Comparison of ENCODE assay signal across 11 cellular contexts in genomic region chr17:79728908-79729471, GRCh38. TPM values are rescaled to one million over a fixed set of nuclear protein-coding genes. Genes with fewer than 3 reads are reported as not detected.
DNase-seq lines count a peak whose midpoint lies in the region; ATAC-seq and TF ChIP-seq lines count a peak whose summit lies in the region.
"Had no signal": no experiment of that assay in that cellular context is flagged by ENCODE, and none has a peak within 500 bp of the region (broad histone marks: within the 10 kb centered on the region; RNA-seq: fewer than 3 reads in every experiment).

No MANE protein-coding gene starts in this region.

- ATAC-seq in activated B cell treated with CpG ODN at 0.5 μM for 24 hours (ENCODE audit: low read depth) (no peak), right lobe of liver (peak in 1 of 4 donors; percentile 0)

- intact Hi-C loops in activated B cell treated with CpG ODN at 0.5 μM for 24 hours (cut with micrococcal nuclease): no loop called here
- intact Hi-C loops in right lobe of liver (cut with DNase I): no loop called here
- intact Hi-C loops in stomach (cut with DNase I; ENCODE audit: low total_unique reads): no loop called here

- POLR2A ChIA-PET in activated B cell treated with CpG ODN at 0.5 μM for 24 hours (lab: Charles Lee): no interaction called here

- H3K27me3 ChIP-seq in right lobe of liver: no peaks in the 10 kb centered on the region
- H3K27me3 ChIP-seq in stomach: no peaks in the 10 kb centered on the region
- H3K27me3 ChIP-seq: Peyer's patch had no signal

- H3K4me1 ChIP-seq in right lobe of liver (peaks cover 0 to 24% (median 12%) of the 10 kb centered on the region in 4 donors), stomach (peaks cover 0 to 24% (median 15%) of the 10 kb centered on the region in 4 donors)

- TF ChIP-seq POLR2A in right lobe of liver (IDR thresholded peaks at IDR 0.05): no peak
- TF ChIP-seq POLR2A in stomach (IDR thresholded peaks at IDR 0.05): no peak

- TF ChIP-seq EP300 in stomach (IDR thresholded peaks at IDR 0.05): no peak

- H3K27ac Mint-ChIP-seq in activated B cell treated with CpG ODN at 0.5 μM for 24 hours: peak overlapping the region; percentile 24

- no peak for TF ChIP-seq CTCF in activated B cell treated with CpG ODN at 0.5 μM for 24 hours (IDR thresholded peaks at IDR 0.05)
- TF ChIP-seq CTCF in right lobe of liver (IDR thresholded peaks at IDR 0.05): no peak
- TF ChIP-seq CTCF in stomach (IDR thresholded peaks at IDR 0.05): no peak

- H3K4me3 Mint-ChIP-seq in activated B cell treated with CpG ODN at 0.5 μM for 24 hours: peak overlapping the region; percentile 38

- DNase-seq in activated CD8-positive, alpha-beta memory T cell treated with anti-CD3 and anti-CD28 coated beads for 24 hours: peak; percentile 62
- no peak for DNase-seq in activated CD8-positive, alpha-beta memory T cell treated with anti-CD3 and anti-CD28 coated beads, Interleukin-2, amount 50 U/mL, for 48 hours
- DNase-seq in activated B cell treated with CpG ODN at 0.5 μM for 24 hours (no peak), right lobe of liver (no peak), stomach (no peak), retina (no peak), AG20443 (ENCODE audit: low spot score) (no peak), NAMALWA (ENCODE audit: low spot score) (no peak)

- H3K9me3 ChIP-seq in right lobe of liver: no peaks in the 10 kb centered on the region
- H3K9me3 ChIP-seq in stomach: no peaks in the 10 kb centered on the region
- H3K9me3 ChIP-seq: Peyer's patch had no signal

- H3K4me1 Mint-ChIP-seq in activated B cell treated with CpG ODN at 0.5 μM for 24 hours: peaks cover 51% of the 10 kb centered on the region

- H3K36me3 Mint-ChIP-seq in activated B cell treated with CpG ODN at 0.5 μM for 24 hours (ENCODE audit: low read depth): no peaks in the 10 kb centered on the region

- H3K27ac ChIP-seq in right lobe of liver (no peak overlapping the region), stomach (no peak overlapping the region)

- H3K27me3 Mint-ChIP-seq in activated B cell treated with CpG ODN at 0.5 μM for 24 hours: no peaks in the 10 kb centered on the region

- CTCF ChIA-PET in activated B cell treated with CpG ODN at 0.5 μM for 24 hours (lab: Charles Lee): no interaction called here

- peak overlapping the region in 2 of 3 donors; percentile 37 to 58 for H3K4me3 ChIP-seq in right lobe of liver
- H3K4me3 ChIP-seq in stomach: peak overlapping the region; percentile 41 to 48 (median 44)

- H3K36me3 ChIP-seq in right lobe of liver (no peaks in the 10 kb centered on the region), stomach (no peaks in the 10 kb centered on the region)
- H3K36me3 ChIP-seq: Peyer's patch had no signal

- no peaks in the 10 kb centered on the region for H3K9me3 Mint-ChIP-seq in activated B cell treated with CpG ODN at 0.5 μM for 24 hours

- 46% methylated on average over 9 of the region's 26 CpGs for whole genome bisulfite sequencing in right lobe of liver (ENCODE audit: insufficient coverage, low coverage, low lambda C conversion rate, missing lambda C conversion rate)
- WGBS in stomach, 5 donors: 67 to 81% (median 76%) methylated on average over 18 to 26 of the region's 26 CpGs

RNA-seq across cellular contexts. Expression of gene ENPP7, which starts 1.8 kb away (rescaled TPM):
- total RNA-seq in activated B cell treated with CpG ODN at 0.5 μM for 24 hours: 1.4 and 1.5 TPM in 2 replicates
- total RNA-seq in right lobe of liver: 10 to 100 TPM in 4 of 6 experiments, 1 to 10 TPM in 2; 3.4 to 43.2 (median 17.8) TPM
- 1 to 10 TPM in 1 of 5 donors, not detected in 4; 5.0 TPM for total RNA-seq in stomach
- polyA plus RNA-seq in stomach: not detected
- total RNA-seq: A172, LHCN-M2 had no signal

RNA-seq across cellular contexts. Expression of gene CBX2, which starts 49.0 kb away (rescaled TPM):
- total RNA-seq in activated B cell treated with CpG ODN at 0.5 μM for 24 hours: 0.37 and 0.67 TPM in 2 replicates
- total RNA-seq in right lobe of liver: 1 to 10 TPM in 3 of 6 experiments, under 1 TPM in 3; 0.33 to 3.5 (median 1.1) TPM
- 1 to 10 TPM in 2 of 5 donors, under 1 TPM in 1, not detected in 2; under 0.01 to 1.3 (median 1.0) TPM for total RNA-seq in stomach
- polyA plus RNA-seq in stomach: 1 to 10 TPM in 1 of 3 donors, under 1 TPM in 1, not detected in 1; 0.93 to 1.2 TPM
